In the genomic region with DNA sequence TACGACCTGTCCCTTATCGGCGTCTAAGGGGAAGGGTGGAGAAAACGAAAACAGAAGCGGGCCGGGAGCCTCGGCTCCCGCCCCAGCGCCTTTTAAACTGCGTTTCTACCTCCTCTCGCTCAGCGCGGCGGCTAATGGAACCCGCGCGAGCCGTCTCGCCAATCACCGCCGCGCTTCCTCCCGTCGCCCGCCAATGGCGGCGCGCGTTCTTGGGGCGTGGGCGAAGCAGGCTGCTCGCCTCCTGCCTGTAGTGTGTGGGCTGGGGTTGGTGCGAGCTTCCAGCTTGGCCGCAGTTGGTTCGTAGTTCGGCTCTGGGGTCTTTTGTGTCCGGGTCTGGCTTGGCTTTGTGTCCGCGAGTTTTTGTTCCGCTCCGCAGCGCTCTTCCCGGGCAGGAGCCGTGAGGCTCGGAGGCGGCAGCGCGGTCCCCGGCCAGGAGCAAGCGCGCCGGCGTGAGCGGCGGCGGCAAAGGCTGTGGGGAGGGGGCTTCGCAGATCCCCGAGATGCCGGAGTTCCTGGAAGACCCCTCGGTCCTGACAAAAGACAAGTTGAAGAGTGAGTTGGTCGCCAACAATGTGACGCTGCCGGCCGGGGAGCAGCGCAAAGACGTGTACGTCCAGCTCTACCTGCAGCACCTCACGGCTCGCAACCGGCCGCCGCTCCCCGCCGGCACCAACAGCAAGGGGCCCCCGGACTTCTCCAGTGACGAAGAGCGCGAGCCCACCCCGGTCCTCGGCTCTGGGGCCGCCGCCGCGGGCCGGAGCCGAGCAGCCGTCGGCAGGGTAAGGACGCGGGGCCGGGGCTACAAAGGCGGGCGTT, we compare ENCODE assay signal across 8 cellular contexts. TPM values are rescaled to one million over a fixed set of nuclear protein-coding genes. Genes with fewer than 3 reads are reported as not detected.
DNase-seq lines count a peak whose midpoint lies in the region; ATAC-seq and TF ChIP-seq lines count a peak whose summit lies in the region.

A gene with protein sequence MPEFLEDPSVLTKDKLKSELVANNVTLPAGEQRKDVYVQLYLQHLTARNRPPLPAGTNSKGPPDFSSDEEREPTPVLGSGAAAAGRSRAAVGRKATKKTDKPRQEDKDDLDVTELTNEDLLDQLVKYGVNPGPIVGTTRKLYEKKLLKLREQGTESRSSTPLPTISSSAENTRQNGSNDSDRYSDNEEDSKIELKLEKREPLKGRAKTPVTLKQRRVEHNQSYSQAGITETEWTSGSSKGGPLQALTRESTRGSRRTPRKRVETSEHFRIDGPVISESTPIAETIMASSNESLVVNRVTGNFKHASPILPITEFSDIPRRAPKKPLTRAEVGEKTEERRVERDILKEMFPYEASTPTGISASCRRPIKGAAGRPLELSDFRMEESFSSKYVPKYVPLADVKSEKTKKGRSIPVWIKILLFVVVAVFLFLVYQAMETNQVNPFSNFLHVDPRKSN (plus strand): TSS at position 223 of the 816 bp plus-strand sequence. CDS start 278 bp downstream, at position 501.

- peak; percentile 82 for ATAC-seq in GM18502 (IDR thresholded peaks at IDR 0.05; ENCODE audit: poor library complexity, unreplicated experiment)
- peak; percentile 90 for ATAC-seq in HG02943 (IDR thresholded peaks at IDR 0.05; ENCODE audit: low read depth, unreplicated experiment)
- peak; percentile 84 for ATAC-seq in T-helper 17 cell
- ATAC-seq in heart right ventricle, result peak; percentile 98 to 100 (median 99)
- peak; percentile 99 for ATAC-seq in upper lobe of right lung

- H3K27me3 Mint-ChIP-seq in T-helper 17 cell, result no peaks in the 10 kb centered on the region
- H3K27me3 Mint-ChIP-seq in progenitor cell of endocrine pancreas, result no peaks in the 10 kb centered on the region

- H3K27ac ChIP-seq in heart right ventricle, result peak within 1 kb of the TSS; percentile 87 to 98 (median 96)
- H3K27ac ChIP-seq in upper lobe of right lung, result peak within 1 kb of the TSS; percentile 92

- H3K36me3 Mint-ChIP-seq in T-helper 17 cell (ENCODE audit: low read depth) (peaks cover 7% of the 10 kb centered on the region), progenitor cell of endocrine pancreas (ENCODE audit: insufficient read depth) (peaks cover 3% of the 10 kb centered on the region)

- peak; percentile 92 to 96 for DNase-seq in NCI-H187 (lab: John Stamatoyannopoulos, UW)
- DNase-seq in T-helper 17 cell, result peak; percentile 89 to 96 (median 92)
- peak; percentile 82 for DNase-seq in amniotic stem cell (lab: John Stamatoyannopoulos, UW)
- peak; percentile 90 to 94 for DNase-seq in heart right ventricle
- DNase-seq in progenitor cell of endocrine pancreas (ENCODE audit: low spot score, unreplicated experiment), result peak; percentile 88
- peak; percentile 97 for DNase-seq in upper lobe of right lung

- H3K4me3 Mint-ChIP-seq in T-helper 17 cell, result peak within 1 kb of the TSS; percentile 99
- peak within 1 kb of the TSS; percentile 98 for H3K4me3 Mint-ChIP-seq in progenitor cell of endocrine pancreas (ENCODE audit: low read depth)

- H3K4me3 ChIP-seq in heart right ventricle (peak within 1 kb of the TSS; percentile 70 to 98 (median 90)), upper lobe of right lung (peak within 1 kb of the TSS; percentile 96)

- H3K4me1 Mint-ChIP-seq in T-helper 17 cell (peaks cover 30% of the 10 kb centered on the region), progenitor cell of endocrine pancreas (ENCODE audit: low read depth) (peaks cover 20% of the 10 kb centered on the region)

- intact Hi-C loops in heart right ventricle (cut with DNase I), result loop anchor here (1.0 to 10.0 kb wide), 9 partner anchors 11 to 93 kb away; no protein-coding TSS in a partner anchor
- intact Hi-C loops in upper lobe of right lung (cut with DNase I), result loop anchor here (10.0 kb wide), 1 partner anchor 91 kb away; no protein-coding TSS in a partner anchor

- no peaks in the 10 kb centered on the region for H3K36me3 ChIP-seq in heart right ventricle
- H3K36me3 ChIP-seq in upper lobe of right lung, result no peaks in the 10 kb centered on the region

- peak in 3 of 9 donors; percentile 11 to 14 (median 13) for TF ChIP-seq CTCF in heart right ventricle (IDR thresholded peaks at IDR 0.05)
- TF ChIP-seq CTCF in progenitor cell of endocrine pancreas (IDR thresholded peaks at IDR 0.05; ENCODE audit: unreplicated experiment), result no peak
- TF ChIP-seq CTCF in upper lobe of right lung (IDR thresholded peaks at IDR 0.05), result no peak

- H3K27ac Mint-ChIP-seq in T-helper 17 cell (peak within 1 kb of the TSS; percentile 96), progenitor cell of endocrine pancreas (peak within 1 kb of the TSS; percentile 100)

- H3K27me3 ChIP-seq in heart right ventricle (no peaks in the 10 kb centered on the region), upper lobe of right lung (no peaks in the 10 kb centered on the region)

- 0 to 1% methylated on average over 93 of the region's 93 CpGs for WGBS in heart right ventricle, 2 donors

- H3K9me3 Mint-ChIP-seq in progenitor cell of endocrine pancreas (ENCODE audit: low read depth), result no peaks in the 10 kb centered on the region

- H3K4me1 ChIP-seq in heart right ventricle, result peaks cover 0 to 54% (median 33%) of the 10 kb centered on the region in 9 donors
- H3K4me1 ChIP-seq in upper lobe of right lung, result peaks cover 18% of the 10 kb centered on the region

- no peaks in the 10 kb centered on the region for H3K9me3 ChIP-seq in T-helper 17 cell (ENCODE audit: control insufficient read depth, low read length, poor library complexity, severe bottlenecking)
- no peaks in the 10 kb centered on the region for H3K9me3 ChIP-seq in heart right ventricle
- H3K9me3 ChIP-seq in upper lobe of right lung, result no peaks in the 10 kb centered on the region

RNA-seq across cellular contexts. Expression of the gene that starts here (rescaled TPM):
- total RNA-seq in T-helper 17 cell (10 to 100 TPM; 68.1 to 79.4 TPM), heart right ventricle (10 to 100 TPM in 8 of 10 donors, 1 to 10 TPM in 2; 9.1 to 27.6 (median 12.8) TPM), progenitor cell of endocrine pancreas (191 and 203 TPM in 2 replicates), upper lobe of right lung (63.1 TPM)
- polyA plus RNA-seq in heart right ventricle, result 10 to 100 TPM; 11.1 to 17.5 TPM

Comparison
In these comparisons a context has a peak if more than half of its experiments do, and no peak if none do; other contexts are left out.
1. Peak in every context shown above with its lines: DNase-seq, ATAC-seq, H3K4me3 ChIP-seq and H3K27ac ChIP-seq.